6 cellular contexts compared by ENCODE assay signal in the genomic region with DNA sequence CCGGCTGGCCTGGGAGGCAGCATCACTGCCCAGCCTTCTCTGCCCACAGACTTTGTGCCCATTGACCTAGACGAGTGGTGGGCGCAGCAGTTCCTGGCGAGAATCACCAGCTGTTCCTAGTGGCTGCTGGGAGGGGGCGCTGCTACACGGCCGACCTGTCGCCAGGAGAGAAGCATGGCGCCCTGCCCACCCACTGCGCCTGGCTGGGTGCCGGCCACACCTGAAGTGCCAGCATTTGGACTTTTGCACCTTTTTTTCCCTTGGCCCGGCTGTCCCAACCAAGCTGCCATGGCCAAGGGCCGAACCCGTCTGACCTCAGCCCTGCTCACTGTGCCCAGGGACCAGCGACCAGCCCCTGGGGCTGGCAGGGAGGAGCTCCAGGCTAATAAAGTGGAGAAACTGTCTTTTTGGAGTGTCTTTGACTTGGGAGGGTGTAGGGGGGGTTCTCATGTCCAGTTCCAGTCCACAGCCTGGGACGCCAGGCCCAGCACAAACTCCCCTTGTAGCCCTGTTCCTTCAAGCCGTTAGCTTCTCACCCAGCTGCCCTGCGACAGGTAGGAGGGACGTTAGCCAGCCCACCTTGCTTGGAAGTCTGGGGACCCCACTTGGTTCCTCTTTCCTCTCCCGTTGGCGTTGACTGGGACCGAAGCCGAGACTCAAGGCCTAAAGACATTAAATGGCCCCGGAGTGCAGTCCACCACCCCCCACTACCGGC. TPM values are rescaled to one million over a fixed set of nuclear protein-coding genes. Genes with fewer than 3 reads are reported as not detected.
A peak's percentile ranks its signal among the peaks of the same experiment; 100 is the strongest.
DNase-seq lines count a peak whose midpoint lies in the region; ATAC-seq and TF ChIP-seq lines count a peak whose summit lies in the region.

No MANE protein-coding gene starts in this region.

- peak; percentile 5 for DNase-seq in DMS153 (lab: John Stamatoyannopoulos, UW)
- peak; percentile 29 for DNase-seq in NCI-H1092 treated with DMSO at 0.1 percent for 48 hours (lab: John Stamatoyannopoulos, UW)
- DNase-seq in mesothelial cell of epicardium (ENCODE audit: low spot score in 2 of 2, unreplicated experiment in 2 of 2) = no peak
- DNase-seq in A172 (ENCODE audit: low spot score) = no peak

- no peak for ATAC-seq in HG02623 (IDR thresholded peaks at IDR 0.05; ENCODE audit: unreplicated experiment)

- peak overlapping the region; percentile 84 for H3K4me3 Mint-ChIP-seq in activated naive CD8-positive, alpha-beta T cell
- H3K4me3 Mint-ChIP-seq in mesothelial cell of epicardium = peak overlapping the region; percentile 75

- no peaks in the 10 kb centered on the region for H3K36me3 Mint-ChIP-seq in activated naive CD8-positive, alpha-beta T cell
- no peaks in the 10 kb centered on the region for H3K36me3 Mint-ChIP-seq in mesothelial cell of epicardium

- TF ChIP-seq CTCF in mesothelial cell of epicardium (IDR thresholded peaks at IDR 0.05; ENCODE audit: unreplicated experiment) = peak; percentile 38

- H3K9me3 Mint-ChIP-seq in activated naive CD8-positive, alpha-beta T cell (ENCODE audit: low read depth) = no peaks in the 10 kb centered on the region
- H3K9me3 Mint-ChIP-seq in mesothelial cell of epicardium = no peaks in the 10 kb centered on the region

- H3K27ac Mint-ChIP-seq in activated naive CD8-positive, alpha-beta T cell = peak overlapping the region; percentile 81
- H3K27ac Mint-ChIP-seq in mesothelial cell of epicardium = peak overlapping the region; percentile 91

- no peaks in the 10 kb centered on the region for H3K27me3 Mint-ChIP-seq in activated naive CD8-positive, alpha-beta T cell
- H3K27me3 Mint-ChIP-seq in mesothelial cell of epicardium (ENCODE audit: low read depth) = no peaks in the 10 kb centered on the region

- peaks cover 15% of the 10 kb centered on the region for H3K4me1 Mint-ChIP-seq in activated naive CD8-positive, alpha-beta T cell (ENCODE audit: low read depth)
- peaks cover 13% of the 10 kb centered on the region for H3K4me1 Mint-ChIP-seq in mesothelial cell of epicardium

RNA-seq across cellular contexts. Expression of gene WDR90, which starts 0.9 kb away (rescaled TPM):
- total RNA-seq in mesothelial cell of epicardium = 75.9 to 86.9 TPM (median 77.2 TPM) in 3 replicates
- 17.1 and 28.7 TPM in 2 replicates for total RNA-seq in A172 (2014; rRNA removed; shearing (Covaris generic))

RNA-seq across cellular contexts. Expression of gene MCRIP2, which starts 6.6 kb away (rescaled TPM):
- 20.5 to 24.6 TPM (median 21.7 TPM) in 3 replicates for total RNA-seq in mesothelial cell of epicardium
- total RNA-seq in A172 (2014; rRNA removed; shearing (Covaris generic)) = 27.8 and 36.1 TPM in 2 replicates

RNA-seq across cellular contexts. Expression of gene METTL26, which starts 12.1 kb away (rescaled TPM):
- 72.1 to 74.0 TPM (median 73.2 TPM) in 3 replicates for total RNA-seq in mesothelial cell of epicardium
- total RNA-seq in A172 (2014; rRNA removed; shearing (Covaris generic)) = 126 and 150 TPM in 2 replicates

RNA-seq across cellular contexts. Expression of gene WFIKKN1, which starts 17.4 kb away (rescaled TPM):
- 0.47 to 0.94 TPM (median 0.84 TPM) in 3 replicates for total RNA-seq in mesothelial cell of epicardium
- total RNA-seq in A172 (2014; rRNA removed; shearing (Covaris generic)) = 0.24 TPM in 1 of 2 replicates, not detected in the other

RNA-seq across cellular contexts. Expression of gene RHOT2, which starts 19.7 kb away (rescaled TPM):
- total RNA-seq in mesothelial cell of epicardium = 190 to 207 TPM (median 194 TPM) in 3 replicates
- 38.5 and 41.2 TPM in 2 replicates for total RNA-seq in A172 (2014; rRNA removed; shearing (Covaris generic))

Comparison
In these comparisons a context has a peak if more than half of its experiments do, and no peak if none do; other contexts are left out.
1. DNase-seq: peak in DMS153 (single experiment) and NCI-H1092 treated with DMSO at 0.1 percent for 48 hours (single experiment); none in mesothelial cell of epicardium (0 of 2) and A172 (single experiment).